6 cellular contexts compared by ENCODE assay signal in genomic region chr7:10557375-10557774, GRCh38.
"Had no signal": no experiment of that assay in that cellular context is flagged by ENCODE, and none has a peak within 500 bp of the region (broad histone marks: within the 10 kb centered on the region; RNA-seq: fewer than 3 reads in every experiment).

No MANE protein-coding gene starts in this region.

- H3K27me3 Mint-ChIP-seq: IgD-negative memory B cell had no signal

- H3K27ac ChIP-seq: HL-60 had no signal

- H3K4me3 Mint-ChIP-seq: IgD-negative memory B cell had no signal

- H3K4me3 ChIP-seq: K562 had no signal

- H3K4me1 Mint-ChIP-seq: IgD-negative memory B cell had no signal

- ATAC-seq: HepG2, K562 had no signal

- H3K27ac Mint-ChIP-seq: IgD-negative memory B cell had no signal

- H3K36me3 Mint-ChIP-seq: IgD-negative memory B cell had no signal

- DNase-seq: IMR-90, KBM-7 had no signal

- H3K9me3 Mint-ChIP-seq: IgD-negative memory B cell had no signal
